13 cellular contexts compared by ENCODE assay signal in genomic region chr10:106919798-106920382, GRCh38.
DNase-seq lines count a peak whose midpoint lies in the region; ATAC-seq, FAIRE-seq and TF ChIP-seq lines count a peak whose summit lies in the region.
"Had no signal": no experiment of that assay in that cellular context is flagged by ENCODE, and none has a peak within 500 bp of the region (broad histone marks: within the 10 kb centered on the region; RNA-seq: fewer than 3 reads in every experiment).

No MANE protein-coding gene starts in this region.

- H2BK5ac ChIP-seq in H1 (ENCODE audit: low read depth, low read length): no peak overlapping the region

- H3K27me3 Mint-ChIP-seq in activated CD4-positive, alpha-beta memory T cell treated with anti-CD3 and anti-CD28 coated beads, Interleukin-2, amount 10 ng/mL, durations not matched to agents 7 days and 5 days: no peaks in the 10 kb centered on the region

- intact Hi-C loops in ovary (cut with DNase I): no loop called here

- H3K23ac ChIP-seq in H1 (ENCODE audit: insufficient read length): no peak overlapping the region

- peaks cover 0 to 8% (median 3%) of the 10 kb centered on the region in 4 experiments; a peak in 5 of 7 replicates for H3K4me1 ChIP-seq in H1 (replicated peaks in 1 of 4; ENCODE audit: control insufficient read depth in 3 of 4, insufficient read depth in 4 of 4, low read length in 3 of 4)
- no peaks in the 10 kb centered on the region for H3K4me1 ChIP-seq in ovary (ENCODE audit: insufficient read depth)

- no peak for FAIRE-seq in H1 (lab: Jason Lieb, UNC)

- no peak overlapping the region for H4K91ac ChIP-seq in H1 (replicated peaks; ENCODE audit: insufficient read length, low read length)

- H4K20me1 ChIP-seq in H1 (replicated peaks in 1 of 2; ENCODE audit: control insufficient read depth in 1 of 2, insufficient read depth in 2 of 2, low read length in 2 of 2): no peaks in the 10 kb centered on the region

- no peak overlapping the region for H2AK5ac ChIP-seq in H1 (ENCODE audit: low read depth, low read length)

- H2BK20ac ChIP-seq in H1 (ENCODE audit: low read length): no peak overlapping the region

- H3K36me3 ChIP-seq in H1 (ENCODE audit: control insufficient read depth in 2 of 4, insufficient read depth in 4 of 4, low read length in 3 of 4) (no peaks in the 10 kb centered on the region), ovary (no peaks in the 10 kb centered on the region)
- H3K36me3 ChIP-seq: left ventricle myocardium inferior had no signal

- H3K4me3 Mint-ChIP-seq in activated CD4-positive, alpha-beta memory T cell treated with anti-CD3 and anti-CD28 coated beads, Interleukin-2, amount 10 ng/mL, durations not matched to agents 7 days and 5 days: no peak overlapping the region
- H3K4me3 Mint-ChIP-seq: CD14-positive monocyte had no signal

- no peak overlapping the region for H3K4ac ChIP-seq in H1 (replicated peaks; ENCODE audit: insufficient read length, low read depth, low read length)

- H3K23me2 ChIP-seq in H1 (ENCODE audit: low read depth, low read length): no peaks in the 10 kb centered on the region

- no peak for TF ChIP-seq RAD21 in H1 (IDR thresholded peaks at IDR 0.05 in 1 of 2, conservative IDR thresholded peaks at IDR 0.05 in 1 of 2; ENCODE audit: low read depth in 2 of 2, low read length in 2 of 2)

- H3K79me1 ChIP-seq in H1 (ENCODE audit: low read depth, low read length): no peaks in the 10 kb centered on the region

- no peaks in the 10 kb centered on the region for H3K36me3 Mint-ChIP-seq in activated CD4-positive, alpha-beta memory T cell treated with anti-CD3 and anti-CD28 coated beads, Interleukin-2, amount 10 ng/mL, durations not matched to agents 7 days and 5 days (ENCODE audit: low read depth)
- H3K36me3 Mint-ChIP-seq: CD14-positive monocyte had no signal

- no peak overlapping the region for H2BK120ac ChIP-seq in H1 (replicated peaks; ENCODE audit: low read depth, low read length)

- H3K4me3 ChIP-seq in H1 (ENCODE audit: extremely low read depth in 1 of 4, insufficient read depth in 2 of 4, low read depth in 3 of 4, low read length in 4 of 4) (no peak overlapping the region), ovary (no peak overlapping the region)
- H3K4me3 ChIP-seq: left ventricle myocardium inferior had no signal

- H3K4me1 Mint-ChIP-seq in activated CD4-positive, alpha-beta memory T cell treated with anti-CD3 and anti-CD28 coated beads, Interleukin-2, amount 10 ng/mL, durations not matched to agents 7 days and 5 days: no peaks in the 10 kb centered on the region

- TF ChIP-seq EP300 in H1 (IDR thresholded peaks at IDR 0.05; ENCODE audit: borderline replicate concordance in 1 of 2, low read depth in 2 of 2, low read length in 2 of 2): no peak
- TF ChIP-seq EP300 in ovary (IDR thresholded peaks at IDR 0.05): no peak

- H4K8ac ChIP-seq in H1 (ENCODE audit: extremely low read depth, insufficient read depth, low read length): no peak overlapping the region

- POLR2A ChIA-PET in H1 (lab: Charles Lee; ENCODE audit: partially characterized antibody) (no interaction called here), HEK293T (lab: Yijun Ruan, JAX) (no interaction called here)
- POLR2A ChIA-PET in activated CD4-positive, alpha-beta memory T cell treated with anti-CD3 and anti-CD28 coated beads, Interleukin-2, amount 10 ng/mL, durations not matched to agents 7 days and 5 days (lab: Charles Lee): no interaction called here

- DNase-seq in H1 (ENCODE audit: low read depth in 1 of 2, low spot score in 2 of 2): no peak
- DNase-seq in HEK293T (ENCODE audit: extremely low spot score): no peak
- no peak for DNase-seq in ovary
- DNase-seq in activated CD4-positive, alpha-beta memory T cell treated with anti-CD3 and anti-CD28 coated beads, Interleukin-2, amount 10 ng/mL, durations not matched to agents 7 days and 5 days: no peak
- no peak for DNase-seq in retina
- DNase-seq: effector memory CD4-positive, alpha-beta T cell; left ventricle myocardium inferior; RPMI8226; stimulated activated CD8-positive, alpha-beta memory T cell treated with anti-CD3 and anti-CD28 coated beads, Interleukin-4, amount 100 ng/mL, for 48 hours had no signal

- peaks cover 8% of the 10 kb centered on the region for H3K9me3 Mint-ChIP-seq in activated CD4-positive, alpha-beta memory T cell treated with anti-CD3 and anti-CD28 coated beads, Interleukin-2, amount 10 ng/mL, durations not matched to agents 7 days and 5 days

- H3K9me3 ChIP-seq in H1 (ENCODE audit: insufficient read depth in 2 of 2, low read depth in 1 of 2, low read length in 1 of 2): no peaks in the 10 kb centered on the region
- no peaks in the 10 kb centered on the region for H3K9me3 ChIP-seq in ovary
- H3K9me3 ChIP-seq: left ventricle myocardium inferior had no signal

- 70% methylated on average over 5 of the region's 5 CpGs; no CpG with 5 or more reads in 1 of the 2 experiments for WGBS in H1 (ENCODE audit: extremely low coverage in 1 of 2, insufficient coverage in 1 of 2, insufficient read length in 1 of 2, insufficient replicate concordance in 2 of 2, low coverage in 1 of 2, low lambda C conversion rate in 2 of 2, missing lambda C conversion rate in 1 of 2), 2 experiments
- 79 to 89% (median 84%) methylated on average over 5 of the region's 5 CpGs for WGBS in ovary, 3 donors

- TF ChIP-seq CTCF in H1 (IDR thresholded peaks at IDR 0.05; ENCODE audit: control extremely low read depth in 1 of 3, insufficient read depth in 1 of 3, low read depth in 1 of 3, low read length in 3 of 3) (no peak), ovary (IDR thresholded peaks at IDR 0.05) (no peak)

- no peak overlapping the region for H3K9ac ChIP-seq in H1 (replicated peaks in 1 of 4; ENCODE audit: extremely low read depth in 1 of 4, low read depth in 3 of 4, low read length in 3 of 4)

- CTCF ChIA-PET in H1 (lab: Charles Lee; ENCODE audit: partially characterized antibody) (interaction anchor here (0.6 to 1.1 kb wide), 2 partner anchors 57 to 108 kb away, joined by 3 read pairs; no protein-coding TSS in a partner anchor), HEK293T (lab: Yijun Ruan, JAX) (no interaction called here)
- CTCF ChIA-PET in activated CD4-positive, alpha-beta memory T cell treated with anti-CD3 and anti-CD28 coated beads, Interleukin-2, amount 10 ng/mL, durations not matched to agents 7 days and 5 days (lab: Charles Lee): interaction anchor here (0.5 kb wide), 1 partner anchor 1244 kb away, joined by 3 read pairs; no protein-coding TSS in a partner anchor

- no peak overlapping the region for H3K14ac ChIP-seq in H1 (ENCODE audit: insufficient read length)

- no peak overlapping the region for H3K27ac Mint-ChIP-seq in activated CD4-positive, alpha-beta memory T cell treated with anti-CD3 and anti-CD28 coated beads, Interleukin-2, amount 10 ng/mL, durations not matched to agents 7 days and 5 days
- H3K27ac Mint-ChIP-seq: CD14-positive monocyte had no signal

- H3K27ac ChIP-seq in H1 (ENCODE audit: low read depth, low read length) (no peak overlapping the region), ovary (no peak overlapping the region)
- H3K27ac ChIP-seq: left ventricle myocardium inferior had no signal

- H3K27me3 ChIP-seq in H1 (replicated peaks in 1 of 4; ENCODE audit: control insufficient read depth in 3 of 4, extremely low read depth in 1 of 4, insufficient read depth in 3 of 4, low read length in 3 of 4) (peaks cover 2 to 14% (median 5%) of the 10 kb centered on the region in 4 experiments; a peak in 4 of 7 replicates), ovary (no peaks in the 10 kb centered on the region)

- no peaks in the 10 kb centered on the region for H3K79me2 ChIP-seq in H1 (ENCODE audit: control insufficient read depth in 1 of 2, insufficient read depth in 2 of 2, low read length in 2 of 2)

- H4K5ac ChIP-seq in H1 (ENCODE audit: insufficient read length, low read depth, low read length): no peak overlapping the region

- H2AFZ ChIP-seq in H1 (ENCODE audit: low read length): no peak overlapping the region

- no peak overlapping the region for H3K56ac ChIP-seq in H1 (replicated peaks; ENCODE audit: insufficient read length, low read depth, low read length)

- H3K4me2 ChIP-seq in H1 (ENCODE audit: insufficient read depth in 1 of 2, low read depth in 2 of 2, low read length in 2 of 2): no peak overlapping the region

- no peak overlapping the region for H3K18ac ChIP-seq in H1 (ENCODE audit: extremely low read depth, low read length)

- H2BK15ac ChIP-seq in H1 (ENCODE audit: low read length): no peak overlapping the region

- no peak overlapping the region for H2BK12ac ChIP-seq in H1 (ENCODE audit: low read depth, low read length)

- ATAC-seq in GM18868 (IDR thresholded peaks at IDR 0.05; ENCODE audit: unreplicated experiment): peak; percentile 84
- ATAC-seq in GM21576 (IDR thresholded peaks at IDR 0.05; ENCODE audit: unreplicated experiment): peak; percentile 93
- peak; percentile 59 for ATAC-seq in HG03066 (IDR thresholded peaks at IDR 0.05; ENCODE audit: low read depth, unreplicated experiment)

- TF ChIP-seq POLR2A in H1 (IDR thresholded peaks at IDR 0.05; ENCODE audit: control extremely low read depth in 1 of 2, low read depth in 2 of 2, low read length in 2 of 2) (no peak), ovary (IDR thresholded peaks at IDR 0.05) (no peak)

TF ChIP-seq in H1, 55 proteins besides CTCF, POLR2A, EP300 and RAD21:
- TF ChIP-seq SIN3A (conservative IDR thresholded peaks at IDR 0.05 in 1 of 2, IDR thresholded peaks at IDR 0.05 in 1 of 2; ENCODE audit: low read depth in 1 of 2, low read length in 2 of 2): no peak
- no peak for TF ChIP-seq NANOG (IDR thresholded peaks at IDR 0.05; ENCODE audit: insufficient read depth, low read depth, low read length, poor library complexity, severe bottlenecking)
- peak; percentile 74 for TF ChIP-seq POLR2AphosphoS5 (IDR thresholded peaks at IDR 0.05; ENCODE audit: low read depth, low read length)

TF ChIP-seq in HEK293T, 16 proteins besides CTCF, POLR2A, EP300 and RAD21 (continues in another document):
- TF ChIP-seq LEF1 (IDR thresholded peaks at IDR 0.05; ENCODE audit: borderline replicate concordance): no peak
- no peak for TF ChIP-seq ELF4 (IDR thresholded peaks at IDR 0.05)
- TF ChIP-seq SP1 (IDR thresholded peaks at IDR 0.05): no peak
- no peak for TF ChIP-seq BHLHE40 (IDR thresholded peaks at IDR 0.05; ENCODE audit: borderline replicate concordance)
- no peak for TF ChIP-seq NFRKB (IDR thresholded peaks at IDR 0.05)
- TF ChIP-seq HDGF (IDR thresholded peaks at IDR 0.05; ENCODE audit: borderline replicate concordance): no peak
- no peak for TF ChIP-seq L3MBTL2 (conservative IDR thresholded peaks at IDR 0.05)
- TF ChIP-seq TARDBP (IDR thresholded peaks at IDR 0.05): no peak
- TF ChIP-seq FOXA1 (IDR thresholded peaks at IDR 0.05): no peak
- no peak for TF ChIP-seq ZNF384 (IDR thresholded peaks at IDR 0.05)
- no peak for TF ChIP-seq SUZ12 (IDR thresholded peaks at IDR 0.05)
- TF ChIP-seq FOXM1 (IDR thresholded peaks at IDR 0.05; ENCODE audit: borderline replicate concordance): no peak
- no peak for TF ChIP-seq FOXK2 (IDR thresholded peaks at IDR 0.05)
